11 cellular contexts compared by ENCODE assay signal in genomic region chr2:138780451-138780880, GRCh38. TPM values are rescaled to one million over a fixed set of nuclear protein-coding genes. Genes with fewer than 3 reads are reported as not detected.
A peak's percentile ranks its signal among the peaks of the same experiment; 100 is the strongest.
DNase-seq lines count a peak whose midpoint lies in the region; ATAC-seq and TF ChIP-seq lines count a peak whose summit lies in the region.
"Had no signal": no experiment of that assay in that cellular context is flagged by ENCODE, and none has a peak within 500 bp of the region (broad histone marks: within the 10 kb centered on the region; RNA-seq: fewer than 3 reads in every experiment).

No MANE protein-coding gene starts in this region.

- peaks cover 54% of the 10 kb centered on the region for H3K27me3 Mint-ChIP-seq in stimulated activated naive CD8-positive, alpha-beta T cell treated with anti-CD3 and anti-CD28 coated beads, Interleukin-15, amount 100 ng/mL, for 72 hours
- H3K27me3 Mint-ChIP-seq in CD4-positive, alpha-beta memory T cell, result peaks cover 18 to 33% of the 10 kb centered on the region in 2 donors
- H3K27me3 Mint-ChIP-seq in activated CD4-positive, alpha-beta memory T cell treated with anti-CD3 and anti-CD28 coated beads for 36 hours, result peaks cover 32% of the 10 kb centered on the region

- no peaks in the 10 kb centered on the region for H3K9me3 Mint-ChIP-seq in stimulated activated naive CD8-positive, alpha-beta T cell treated with anti-CD3 and anti-CD28 coated beads, Interleukin-15, amount 100 ng/mL, for 72 hours
- peaks cover 0 to 2% (median 0%) of the 10 kb centered on the region in 8 donors for H3K9me3 Mint-ChIP-seq in CD4-positive, alpha-beta memory T cell
- H3K9me3 Mint-ChIP-seq in activated CD4-positive, alpha-beta memory T cell treated with anti-CD3 and anti-CD28 coated beads for 36 hours, result no peaks in the 10 kb centered on the region

- no peak overlapping the region for H4K8ac ChIP-seq in neuronal stem cell (ENCODE audit: low read depth, low read length)

- H3K18ac ChIP-seq in neuronal stem cell (ENCODE audit: low read length), result peak overlapping the region; percentile 92

- peak; percentile 18 for ATAC-seq in stimulated activated naive CD8-positive, alpha-beta T cell treated with anti-CD3 and anti-CD28 coated beads, Interleukin-15, amount 100 ng/mL, for 72 hours
- ATAC-seq in stimulated activated naive CD8-positive, alpha-beta T cell treated with anti-CD3 and anti-CD28 coated beads, Interleukin-15, Interleukin-2, amounts not matched to agents 100 U/mL and 50 U/mL, for 24 hours, result no peak
- ATAC-seq in aorta (ENCODE audit: low FRiP score), result peak; percentile 33

- DNase-seq in stimulated activated naive CD8-positive, alpha-beta T cell treated with anti-CD3 and anti-CD28 coated beads, Interleukin-15, amount 100 ng/mL, for 72 hours, result no peak
- DNase-seq in stimulated activated naive CD8-positive, alpha-beta T cell treated with anti-CD3 and anti-CD28 coated beads, Interleukin-15, Interleukin-2, amounts not matched to agents 100 U/mL and 50 U/mL, for 24 hours, result no peak
- DNase-seq in hepatocyte (ENCODE audit: low spot score) (peak; percentile 18), neuronal stem cell (ENCODE audit: low spot score) (peak; percentile 33), aorta (no peak), D341Med (ENCODE audit: low spot score) (no peak)
- DNase-seq in CD4-positive, alpha-beta memory T cell, result no peak
- no peak for DNase-seq in activated CD4-positive, alpha-beta memory T cell treated with anti-CD3 and anti-CD28 coated beads for 36 hours
- DNase-seq: GDM1, Kasumi-1 had no signal

- POLR2A ChIA-PET in CD4-positive, alpha-beta memory T cell (lab: Charles Lee; ENCODE audit: partially characterized antibody), result no interaction called here
- POLR2A ChIA-PET in activated CD4-positive, alpha-beta memory T cell treated with anti-CD3 and anti-CD28 coated beads for 36 hours (lab: Charles Lee), result no interaction called here

- CTCF ChIA-PET in CD4-positive, alpha-beta memory T cell (lab: Charles Lee; ENCODE audit: partially characterized antibody), result no interaction called here
- CTCF ChIA-PET in activated CD4-positive, alpha-beta memory T cell treated with anti-CD3 and anti-CD28 coated beads for 36 hours (lab: Charles Lee), result no interaction called here

- no peak overlapping the region for H4K91ac ChIP-seq in neuronal stem cell (ENCODE audit: low read depth, low read length, poor library complexity)

- no peaks in the 10 kb centered on the region for H3K79me2 ChIP-seq in hepatocyte

- peak overlapping the region; percentile 79 for H3K9ac ChIP-seq in neuronal stem cell (ENCODE audit: low read depth, low read length, poor library complexity)

- intact Hi-C loops in aorta (cut with DNase I), result no loop called here
- intact Hi-C loops in CD4-positive, alpha-beta memory T cell (cut with micrococcal nuclease), result no loop called here
- intact Hi-C loops in activated CD4-positive, alpha-beta memory T cell treated with anti-CD3 and anti-CD28 coated beads for 36 hours (cut with micrococcal nuclease), result loop anchor here (10.0 kb wide), 1 partner anchor 306 kb away; no protein-coding TSS in a partner anchor

- H3K4me1 ChIP-seq in hepatocyte (ENCODE audit: insufficient read depth) (peaks cover 23% of the 10 kb centered on the region), neuronal stem cell (ENCODE audit: control insufficient read depth in 2 of 2, insufficient read depth in 1 of 2, low read depth in 1 of 2, low read length in 2 of 2) (peaks cover 0 to 11% of the 10 kb centered on the region in 2 donors), aorta (ENCODE audit: control insufficient read depth in 1 of 2, insufficient read depth in 2 of 2, low read length in 2 of 2) (no peaks in the 10 kb centered on the region)
- no peaks in the 10 kb centered on the region for H3K4me1 ChIP-seq in CD4-positive, alpha-beta memory T cell (ENCODE audit: insufficient read depth, low read length)

- no peak overlapping the region for H3K4me3 Mint-ChIP-seq in stimulated activated naive CD8-positive, alpha-beta T cell treated with anti-CD3 and anti-CD28 coated beads, Interleukin-15, amount 100 ng/mL, for 72 hours
- no peak overlapping the region for H3K4me3 Mint-ChIP-seq in CD4-positive, alpha-beta memory T cell
- H3K4me3 Mint-ChIP-seq in activated CD4-positive, alpha-beta memory T cell treated with anti-CD3 and anti-CD28 coated beads for 36 hours, result no peak overlapping the region

- H3K14ac ChIP-seq in neuronal stem cell (ENCODE audit: low read length), result no peak overlapping the region

- H3K4me2 ChIP-seq in hepatocyte (peak overlapping the region; percentile 99), neuronal stem cell (ENCODE audit: insufficient read depth, low read length, poor library complexity, severe bottlenecking) (peak overlapping the region; percentile 97)

- H3K27me3 ChIP-seq in hepatocyte (peaks cover 49% of the 10 kb centered on the region), neuronal stem cell (ENCODE audit: control insufficient read depth in 3 of 3, insufficient read depth in 3 of 3, low read depth in 1 of 3, low read length in 3 of 3) (peaks cover 4 to 53% (median 14%) of the 10 kb centered on the region in 3 experiments), aorta (ENCODE audit: control insufficient read depth in 1 of 2, insufficient read depth in 2 of 2, low read length in 1 of 2) (no peaks in the 10 kb centered on the region)
- H3K27me3 ChIP-seq in CD4-positive, alpha-beta memory T cell (ENCODE audit: insufficient read depth, low read length), result peaks cover 7% of the 10 kb centered on the region

- peak overlapping the region; percentile 70 for H2BK15ac ChIP-seq in neuronal stem cell (ENCODE audit: low read length)

- H3K4me1 Mint-ChIP-seq in stimulated activated naive CD8-positive, alpha-beta T cell treated with anti-CD3 and anti-CD28 coated beads, Interleukin-15, amount 100 ng/mL, for 72 hours, result peaks cover 15% of the 10 kb centered on the region
- peaks cover 0 to 3% (median 1%) of the 10 kb centered on the region in 4 donors for H3K4me1 Mint-ChIP-seq in CD4-positive, alpha-beta memory T cell
- H3K4me1 Mint-ChIP-seq in activated CD4-positive, alpha-beta memory T cell treated with anti-CD3 and anti-CD28 coated beads for 36 hours (ENCODE audit: low read depth), result peaks cover 3% of the 10 kb centered on the region

- WGBS in hepatocyte (ENCODE audit: low lambda C conversion rate, missing lambda C conversion rate), result 0% methylated on average over 6 of the region's 39 CpGs
- WGBS in neuronal stem cell (ENCODE audit: extremely low coverage in 2 of 2, insufficient read length in 2 of 2, insufficient replicate concordance in 1 of 2), 2 donors, result no CpG with 5 or more reads among the region's 39 CpGs
- 0 to 2% methylated on average over 18 to 39 of the region's 39 CpGs for WGBS in aorta, 2 donors

- H2BK12ac ChIP-seq in neuronal stem cell (ENCODE audit: low read length), result no peak overlapping the region

- H3K27ac ChIP-seq in hepatocyte (no peak overlapping the region), neuronal stem cell (replicated peaks; ENCODE audit: low read length) (no peak overlapping the region), aorta (ENCODE audit: low read depth in 1 of 2, low read length in 2 of 2) (no peak overlapping the region)
- H3K27ac ChIP-seq in CD4-positive, alpha-beta memory T cell (ENCODE audit: low read depth, low read length), result no peak overlapping the region

- H3K27ac Mint-ChIP-seq in stimulated activated naive CD8-positive, alpha-beta T cell treated with anti-CD3 and anti-CD28 coated beads, Interleukin-15, amount 100 ng/mL, for 72 hours, result no peak overlapping the region
- H3K27ac Mint-ChIP-seq in CD4-positive, alpha-beta memory T cell, result no peak overlapping the region
- no peak overlapping the region for H3K27ac Mint-ChIP-seq in activated CD4-positive, alpha-beta memory T cell treated with anti-CD3 and anti-CD28 coated beads for 36 hours

- H3K36me3 Mint-ChIP-seq in CD4-positive, alpha-beta memory T cell, result no peaks in the 10 kb centered on the region
- H3K36me3 Mint-ChIP-seq in activated CD4-positive, alpha-beta memory T cell treated with anti-CD3 and anti-CD28 coated beads for 36 hours, result no peaks in the 10 kb centered on the region

- H3K36me3 ChIP-seq in hepatocyte (replicated peaks; ENCODE audit: insufficient read depth, low read depth) (no peaks in the 10 kb centered on the region), neuronal stem cell (replicated peaks in 1 of 2; ENCODE audit: control insufficient read depth in 2 of 2, insufficient read depth in 2 of 2, low read length in 2 of 2) (no peaks in the 10 kb centered on the region), aorta (ENCODE audit: control insufficient read depth in 1 of 2, insufficient read depth in 2 of 2, low read length in 1 of 2) (no peaks in the 10 kb centered on the region)
- H3K36me3 ChIP-seq in CD4-positive, alpha-beta memory T cell (ENCODE audit: insufficient read depth, low read length), result no peaks in the 10 kb centered on the region

- peak overlapping the region; percentile 49 for H2BK120ac ChIP-seq in neuronal stem cell (ENCODE audit: low read depth, low read length)

- H3K9me2 ChIP-seq in hepatocyte (replicated peaks; ENCODE audit: insufficient read depth), result no peaks in the 10 kb centered on the region

- no peak overlapping the region for H3K23ac ChIP-seq in neuronal stem cell (ENCODE audit: low read depth, low read length, poor library complexity)

- H2AFZ ChIP-seq in hepatocyte (peak overlapping the region; percentile 29), neuronal stem cell (ENCODE audit: low read length) (peak overlapping the region; percentile 99)

- H4K20me1 ChIP-seq in hepatocyte (ENCODE audit: insufficient read depth, poor library complexity, severe bottlenecking), result no peaks in the 10 kb centered on the region

- no peak overlapping the region for H3K4ac ChIP-seq in neuronal stem cell (ENCODE audit: low read length)

- H3K79me1 ChIP-seq in neuronal stem cell (ENCODE audit: low read depth, low read length), result peaks cover 2% of the 10 kb centered on the region

- TF ChIP-seq CTCF in hepatocyte (IDR thresholded peaks at IDR 0.05; ENCODE audit: poor library complexity), result no peak

- H3K9me3 ChIP-seq in hepatocyte (ENCODE audit: low read depth) (no peaks in the 10 kb centered on the region), neuronal stem cell (replicated peaks in 1 of 2; ENCODE audit: control insufficient read depth in 2 of 2, insufficient read depth in 1 of 2, low read depth in 1 of 2, low read length in 2 of 2) (peaks cover 0 to 9% of the 10 kb centered on the region in 2 donors), aorta (ENCODE audit: control insufficient read depth, low read length) (no peaks in the 10 kb centered on the region)
- no peaks in the 10 kb centered on the region for H3K9me3 ChIP-seq in CD4-positive, alpha-beta memory T cell (ENCODE audit: control insufficient read depth in 1 of 2, low read length in 2 of 2)

- no peak overlapping the region for H2AK5ac ChIP-seq in neuronal stem cell (ENCODE audit: low read depth, low read length)

- peak overlapping the region; percentile 87 for H2BK5ac ChIP-seq in neuronal stem cell (ENCODE audit: low read length)

- H3K4me3 ChIP-seq in hepatocyte (peak overlapping the region; percentile 72), neuronal stem cell (ENCODE audit: low read length in 2 of 2) (peak overlapping the region; percentile 54 to 90), aorta (ENCODE audit: low read length in 2 of 2) (peak overlapping the region in 1 of 2 donors; percentile 43)
- no peak overlapping the region for H3K4me3 ChIP-seq in CD4-positive, alpha-beta memory T cell (ENCODE audit: low read length in 2 of 2)

RNA-seq across cellular contexts. Expression of gene NXPH2, which starts 0.3 kb away (rescaled TPM):
- total RNA-seq in hepatocyte (1.2 and 6.3 TPM in 2 replicates), aorta (not detected)
- polyA plus RNA-seq in hepatocyte (1.5 and 2.3 TPM in 2 replicates), aorta (not detected)
- polyA plus RNA-seq in neuronal stem cell (2013, experiment 1 of 2), result 9.0 TPM
- 8.0 TPM for polyA plus RNA-seq in neuronal stem cell (2013, experiment 2 of 2)
- not detected for total RNA-seq in CD4-positive, alpha-beta memory T cell
- polyA plus RNA-seq in CD4-positive, alpha-beta memory T cell, result not detected
- total RNA-seq in activated CD4-positive, alpha-beta memory T cell treated with anti-CD3 and anti-CD28 coated beads for 36 hours, result not detected
- total RNA-seq: osteocyte had no signal

Comparison
In these comparisons a context has a peak if more than half of its experiments do, and no peak if none do; other contexts are left out.
1. DNase-seq: peak in hepatocyte (single experiment) and neuronal stem cell (single experiment); none in stimulated activated naive CD8-positive, alpha-beta T cell treated with anti-CD3 and anti-CD28 coated beads, Interleukin-15, amount 100 ng/mL, for 72 hours (0 of 2), stimulated activated naive CD8-positive, alpha-beta T cell treated with anti-CD3 and anti-CD28 coated beads, Interleukin-15, Interleukin-2, amounts not matched to agents 100 U/mL and 50 U/mL, for 24 hours (single experiment), aorta (0 of 2), D341Med (single experiment), CD4-positive, alpha-beta memory T cell (0 of 5) and activated CD4-positive, alpha-beta memory T cell treated with anti-CD3 and anti-CD28 coated beads for 36 hours (single experiment).
2. H3K4me3 ChIP-seq: peak in hepatocyte (single experiment) and neuronal stem cell (2 of 2); none in CD4-positive, alpha-beta memory T cell (0 of 2).